8 cellular contexts compared by ENCODE assay signal in the genomic region with DNA sequence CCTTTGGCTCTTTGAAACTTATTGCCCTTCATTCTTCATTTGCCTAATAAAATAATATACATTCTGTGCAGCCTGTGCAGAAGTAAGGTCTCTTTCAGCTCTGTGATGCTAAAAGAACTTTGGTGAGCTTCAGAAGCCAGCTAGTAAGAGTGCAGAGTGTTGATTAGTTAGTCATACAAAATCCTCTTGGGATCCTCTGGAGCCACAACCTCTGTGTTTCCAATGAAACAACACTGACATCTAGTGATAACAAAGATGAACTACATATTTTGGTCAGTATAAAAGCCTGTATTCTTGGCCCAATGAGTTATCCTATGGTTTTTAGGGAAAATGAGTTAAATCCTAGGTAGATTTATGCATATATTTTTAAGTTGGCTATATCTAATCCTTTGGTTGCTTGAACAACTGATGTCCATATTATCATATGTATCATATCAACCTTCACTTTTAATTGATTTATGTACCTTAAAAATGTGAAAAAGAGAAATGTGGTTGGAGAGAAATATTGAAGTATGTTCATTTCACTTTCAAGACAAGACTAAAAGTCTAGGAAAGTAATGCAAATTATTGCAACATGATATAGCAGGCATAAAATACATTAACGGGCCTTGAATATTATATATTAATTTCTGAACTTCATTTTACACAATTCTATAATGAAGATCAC.
DNase-seq lines count a peak whose midpoint lies in the region; ATAC-seq, FAIRE-seq and TF ChIP-seq lines count a peak whose summit lies in the region.

No MANE protein-coding gene starts in this region.

- H3K36me3 ChIP-seq in bronchial epithelial cell (ENCODE audit: control insufficient read depth, insufficient read depth, low read length) (no peaks in the 10 kb centered on the region), aorta (ENCODE audit: control insufficient read depth in 1 of 2, insufficient read depth in 2 of 2, low read length in 1 of 2) (no peaks in the 10 kb centered on the region)

- ATAC-seq in GM19397 (IDR thresholded peaks at IDR 0.05; ENCODE audit: unreplicated experiment) (peak; percentile 76), HG03469 (IDR thresholded peaks at IDR 0.05; ENCODE audit: unreplicated experiment) (peak; percentile 88), aorta (ENCODE audit: low FRiP score) (peak; percentile 80)

- 59 to 64% methylated on average over 1 of the region's 1 CpG for WGBS in aorta, 2 donors

- H3K4me3 ChIP-seq in bronchial epithelial cell (ENCODE audit: low read depth, low read length) = no peak overlapping the region
- no peak overlapping the region for H3K4me3 ChIP-seq in aorta (ENCODE audit: low read length in 2 of 2)

- H3K27ac ChIP-seq in aorta (ENCODE audit: low read depth in 1 of 2, low read length in 2 of 2) = no peak overlapping the region

- no peaks in the 10 kb centered on the region for H3K9me3 ChIP-seq in aorta (ENCODE audit: control insufficient read depth, low read length)

- DNase-seq in DMS153 treated with DMSO at 0.1 percent for 48 hours (lab: John Stamatoyannopoulos, UW; ENCODE audit: unreplicated experiment) (peak; percentile 61), NCI-H524 treated with DMSO at 0.1 percent for 48 hours (lab: John Stamatoyannopoulos, UW) (peak; percentile 44), bronchial epithelial cell (ENCODE audit: low read depth) (peak; percentile 67), kidney tubule cell (ENCODE audit: low spot score) (peak; percentile 75), aorta (no peak)
- DNase-seq in activated CD8-positive, alpha-beta memory T cell treated with anti-CD3 and anti-CD28 coated beads for 24 hours = no peak

- peak; percentile 47 for TF ChIP-seq CTCF in bronchial epithelial cell (IDR thresholded peaks at IDR 0.05; ENCODE audit: insufficient read depth, low read length, severe bottlenecking)

- intact Hi-C loops in aorta (cut with DNase I) = no loop called here

- H3K27me3 ChIP-seq in bronchial epithelial cell (ENCODE audit: control insufficient read depth, insufficient read depth, low read length) = no peaks in the 10 kb centered on the region
- H3K27me3 ChIP-seq in aorta (ENCODE audit: control insufficient read depth in 1 of 2, insufficient read depth in 2 of 2, low read length in 1 of 2) = no peaks in the 10 kb centered on the region

- FAIRE-seq in bronchial epithelial cell (lab: Jason Lieb, UNC) = no peak

- no peaks in the 10 kb centered on the region for H3K4me1 ChIP-seq in aorta (ENCODE audit: control insufficient read depth in 1 of 2, insufficient read depth in 2 of 2, low read length in 2 of 2)

Comparison
In these comparisons a context has a peak if more than half of its experiments do, and no peak if none do; other contexts are left out.
1. DNase-seq: peak in DMS153 treated with DMSO at 0.1 percent for 48 hours (single experiment), NCI-H524 treated with DMSO at 0.1 percent for 48 hours (single experiment), bronchial epithelial cell (single experiment) and kidney tubule cell (single experiment); none in aorta (0 of 2) and activated CD8-positive, alpha-beta memory T cell treated with anti-CD3 and anti-CD28 coated beads for 24 hours (single experiment).
2. Peak in every context shown above with its lines, with median percentiles within 50 percentile points of each other: ATAC-seq.